ENCODE assay signal across 9 cellular contexts in the genomic region with DNA sequence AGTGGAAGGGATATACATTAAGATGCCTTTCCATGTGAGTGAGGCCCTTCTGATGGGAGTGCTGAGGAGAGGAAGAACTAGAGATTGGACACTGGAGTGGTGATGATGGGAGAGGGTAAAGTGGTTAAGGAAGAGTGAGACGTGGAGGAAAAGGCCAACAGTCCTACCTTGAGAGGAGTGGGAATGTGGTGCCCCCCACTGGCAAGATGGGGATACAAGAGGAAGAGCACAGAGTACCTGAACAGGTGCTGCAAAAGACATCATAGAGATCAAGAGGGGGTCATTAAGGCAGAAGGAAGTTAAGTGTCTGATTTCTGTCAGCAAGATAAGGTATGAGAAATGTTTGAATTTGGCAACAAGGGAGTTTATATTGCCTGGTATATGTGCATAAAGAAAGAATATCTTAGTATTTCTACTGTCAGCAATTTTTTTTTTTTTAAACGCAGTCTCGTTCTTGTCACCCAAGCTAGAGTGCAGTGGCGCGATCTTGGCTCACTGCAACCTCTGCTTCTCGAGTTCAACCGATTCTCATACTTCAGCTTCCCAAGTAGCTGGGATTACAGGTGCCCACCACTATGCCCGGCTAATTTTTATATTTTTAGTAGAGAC. TPM values are rescaled to one million over a fixed set of nuclear protein-coding genes. Genes with fewer than 3 reads are reported as not detected.
DNase-seq lines count a peak whose midpoint lies in the region; ATAC-seq and TF ChIP-seq lines count a peak whose summit lies in the region.
"Had no signal": no experiment of that assay in that cellular context is flagged by ENCODE, and none has a peak within 500 bp of the region (broad histone marks: within the 10 kb centered on the region; RNA-seq: fewer than 3 reads in every experiment).

No MANE protein-coding gene starts in this region.

- peak overlapping the region; percentile 0 for H3K27ac Mint-ChIP-seq in central memory CD8-positive, alpha-beta T cell (ENCODE audit: low read depth)

- H3K9me3 ChIP-seq in upper lobe of right lung: no peaks in the 10 kb centered on the region
- H3K9me3 ChIP-seq: adrenal gland had no signal

- H3K4me3 ChIP-seq in upper lobe of right lung: no peak overlapping the region
- H3K4me3 ChIP-seq: adrenal gland had no signal

- H3K36me3 ChIP-seq in upper lobe of right lung: peaks cover 30% of the 10 kb centered on the region

- H3K27me3 ChIP-seq in upper lobe of right lung: no peaks in the 10 kb centered on the region
- H3K27me3 ChIP-seq: adrenal gland had no signal

- H3K4me1 Mint-ChIP-seq in central memory CD8-positive, alpha-beta T cell: peaks cover 18% of the 10 kb centered on the region

- H3K27ac ChIP-seq in upper lobe of right lung: no peak overlapping the region
- H3K27ac ChIP-seq: adrenal gland had no signal

- intact Hi-C loops in upper lobe of right lung (cut with DNase I): no loop called here

- peak; percentile 34 for TF ChIP-seq CTCF in upper lobe of right lung (IDR thresholded peaks at IDR 0.05)

- DNase-seq in NCI-H2171 treated with DMSO at 0.1 percent for 48 hours (lab: John Stamatoyannopoulos, UW): peak; percentile 1
- DNase-seq in NCI-H2171 (lab: John Stamatoyannopoulos, UW): no peak
- peak in 4 of 5 donors; percentile 27 to 39 (median 36) for DNase-seq in T-helper 1 cell
- peak in 1 of 2 donors; percentile 33 for DNase-seq in central memory CD8-positive, alpha-beta T cell (ENCODE audit: low spot score in 2 of 2)
- DNase-seq in midbrain (lab: John Stamatoyannopoulos, UW): peak; percentile 6
- no peak for DNase-seq in upper lobe of right lung
- no peak for DNase-seq in NCI-H1105 treated with DMSO at 0.1 percent for 48 hours (lab: John Stamatoyannopoulos, UW)

- no peak overlapping the region for H3K4me3 Mint-ChIP-seq in central memory CD8-positive, alpha-beta T cell

- H3K36me3 Mint-ChIP-seq in central memory CD8-positive, alpha-beta T cell (ENCODE audit: insufficient read depth): peaks cover 12% of the 10 kb centered on the region

- H3K4me1 ChIP-seq in upper lobe of right lung: no peaks in the 10 kb centered on the region
- H3K4me1 ChIP-seq: adrenal gland had no signal

- H3K27me3 Mint-ChIP-seq in central memory CD8-positive, alpha-beta T cell: no peaks in the 10 kb centered on the region

- ATAC-seq in central memory CD8-positive, alpha-beta T cell (replicated peaks; ENCODE audit: extremely low read depth, poor library complexity, severe bottlenecking): no peak
- peak; percentile 73 for ATAC-seq in upper lobe of right lung
- ATAC-seq in HG03460 (IDR thresholded peaks at IDR 0.05; ENCODE audit: unreplicated experiment): no peak

- no peaks in the 10 kb centered on the region for H3K9me3 Mint-ChIP-seq in central memory CD8-positive, alpha-beta T cell

RNA-seq across cellular contexts. Expression of gene ARIH2, which starts 34.0 kb away (rescaled TPM):
- 88.1 TPM for total RNA-seq in upper lobe of right lung

RNA-seq across cellular contexts. Expression of gene P4HTM, which starts 37.4 kb away (rescaled TPM):
- 38.0 TPM for total RNA-seq in upper lobe of right lung

RNA-seq across cellular contexts. Expression of gene SLC25A20, which starts 53.9 kb away (rescaled TPM):
- total RNA-seq in upper lobe of right lung: 26.0 TPM

RNA-seq across cellular contexts. Expression of gene WDR6, which starts 54.6 kb away (rescaled TPM):
- total RNA-seq in upper lobe of right lung: 172 TPM

Comparison
In these comparisons a context has a peak if more than half of its experiments do, and no peak if none do; other contexts are left out.
1. DNase-seq: peak in NCI-H2171 treated with DMSO at 0.1 percent for 48 hours (single experiment), T-helper 1 cell (4 of 5) and midbrain (single experiment); none in NCI-H2171 (single experiment), upper lobe of right lung (single experiment) and NCI-H1105 treated with DMSO at 0.1 percent for 48 hours (single experiment).